ENCODE assay signal across 21 cellular contexts in genomic region chr9:133476531-133476930, GRCh38. TPM values are rescaled to one million over a fixed set of nuclear protein-coding genes. Genes with fewer than 3 reads are reported as not detected.
A peak's percentile ranks its signal among the peaks of the same experiment; 100 is the strongest.
DNase-seq lines count a peak whose midpoint lies in the region; ATAC-seq, FAIRE-seq and TF ChIP-seq lines count a peak whose summit lies in the region.
"Had no signal": no experiment of that assay in that cellular context is flagged by ENCODE, and none has a peak within 500 bp of the region (broad histone marks: within the 10 kb centered on the region; RNA-seq: fewer than 3 reads in every experiment).

No MANE protein-coding gene starts in this region.

- TF ChIP-seq CTCF in GM06990 (IDR thresholded peaks at IDR 0.05; ENCODE audit: insufficient read depth, low read length, poor library complexity, severe bottlenecking) (no peak), K562 (IDR thresholded peaks at IDR 0.05 in 2 of 3, conservative IDR thresholded peaks at IDR 0.05 in 1 of 3; ENCODE audit: insufficient read depth in 2 of 3, low read depth in 1 of 3, low read length in 3 of 3) (no peak)

- H3K4me3 ChIP-seq in GM06990 (replicated peaks; ENCODE audit: low read depth, low read length) (peak overlapping the region; percentile 88), K562 (no peak overlapping the region), neuronal stem cell (ENCODE audit: low read length in 2 of 2) (no peak overlapping the region)
- H3K4me3 ChIP-seq: hepatocyte, ovary, SJSA1, tibial artery had no signal

- no peak overlapping the region for H4K8ac ChIP-seq in neuronal stem cell (ENCODE audit: low read depth, low read length)

- H4K20me1 ChIP-seq in K562 (replicated peaks; ENCODE audit: control insufficient read depth, insufficient read depth, low read length) = peaks cover 19% of the 10 kb centered on the region

- intact Hi-C loops in K562 (cut with micrococcal nuclease) = no loop called here

- no peak overlapping the region for H2AK5ac ChIP-seq in neuronal stem cell (ENCODE audit: low read depth, low read length)

- H2AFZ ChIP-seq in K562 (ENCODE audit: low read depth, low read length) (no peak overlapping the region), neuronal stem cell (ENCODE audit: low read length) (no peak overlapping the region)
- H2AFZ ChIP-seq: hepatocyte had no signal

- no peak overlapping the region for H3K9ac ChIP-seq in K562 (ENCODE audit: insufficient read depth in 1 of 2, low read depth in 2 of 2, low read length in 2 of 2)
- H3K9ac ChIP-seq in neuronal stem cell (ENCODE audit: low read depth, low read length, poor library complexity) = no peak overlapping the region

- no peak overlapping the region for H2BK15ac ChIP-seq in neuronal stem cell (ENCODE audit: low read length)

- TF ChIP-seq RAD21 in K562 (CRISPR knock-in tag; conservative IDR thresholded peaks at IDR 0.05 in 1 of 2, IDR thresholded peaks at IDR 0.05 in 1 of 2) = no peak

- no peak for FAIRE-seq in K562 (lab: Jason Lieb, UNC)

- H3K79me1 ChIP-seq in neuronal stem cell (ENCODE audit: low read depth, low read length) = peaks cover 2% of the 10 kb centered on the region

- no peak overlapping the region for H3K4ac ChIP-seq in neuronal stem cell (ENCODE audit: low read length)

- H3K23ac ChIP-seq in neuronal stem cell (ENCODE audit: low read depth, low read length, poor library complexity) = no peak overlapping the region

- WGBS in K562 (ENCODE audit: insufficient coverage, low coverage, missing lambda C conversion rate) = 10% methylated on average over 11 of the region's 12 CpGs
- WGBS in neuronal stem cell (ENCODE audit: extremely low coverage in 2 of 2, insufficient read length in 2 of 2, insufficient replicate concordance in 1 of 2), 2 donors = no CpG with 5 or more reads among the region's 12 CpGs

- no peak overlapping the region for H3K18ac ChIP-seq in neuronal stem cell (ENCODE audit: low read length)

- H4K91ac ChIP-seq in neuronal stem cell (ENCODE audit: low read depth, low read length, poor library complexity) = no peak overlapping the region

- ATAC-seq in K562 (no peak), GM21723 (IDR thresholded peaks at IDR 0.05; ENCODE audit: unreplicated experiment) (no peak), HG02938 (IDR thresholded peaks at IDR 0.05; ENCODE audit: unreplicated experiment) (no peak)
- ATAC-seq: activated T-cell treated with anti-CD3 and anti-CD28 coated beads, Interleukin-2, amount 50 U/mL, for 4 hours had no signal

- no peak for TF ChIP-seq POLR2A in K562 (conservative IDR thresholded peaks at IDR 0.05)

- H3K27me3 ChIP-seq in GM06990 (replicated peaks; ENCODE audit: control insufficient read depth, insufficient read depth, low read length) (no peaks in the 10 kb centered on the region), K562 (ENCODE audit: control insufficient read depth in 2 of 2, insufficient read depth in 2 of 2, low read length in 2 of 2) (peaks cover 14 to 53% of the 10 kb centered on the region in 2 experiments), neuronal stem cell (ENCODE audit: control insufficient read depth in 3 of 3, insufficient read depth in 3 of 3, low read depth in 1 of 3, low read length in 3 of 3) (peaks cover 0 to 7% (median 7%) of the 10 kb centered on the region in 3 experiments)
- H3K27me3 ChIP-seq: ovary, SJSA1, tibial artery had no signal

- H3K4me2 ChIP-seq in K562 (ENCODE audit: insufficient read depth, low read length) (no peak overlapping the region), neuronal stem cell (ENCODE audit: insufficient read depth, low read length, poor library complexity, severe bottlenecking) (no peak overlapping the region)
- H3K4me2 ChIP-seq: hepatocyte had no signal

- H3K4me1 ChIP-seq in K562 (replicated peaks in 1 of 2; ENCODE audit: control insufficient read depth in 2 of 2, insufficient read depth in 2 of 2, low read length in 2 of 2) = peaks cover 0 to 52% of the 10 kb centered on the region in 2 experiments; a peak in 3 of 5 replicates
- H3K4me1 ChIP-seq in neuronal stem cell (ENCODE audit: control insufficient read depth in 2 of 2, insufficient read depth in 1 of 2, low read depth in 1 of 2, low read length in 2 of 2) = peaks cover 10% of the 10 kb centered on the region in 2 donors

- H2BK12ac ChIP-seq in neuronal stem cell (ENCODE audit: low read length) = no peak overlapping the region

- in situ Hi-C loops in K562 (cut with MboI) = no loop called here

- CTCF ChIA-PET in K562 (lab: Yijun Ruan, JAX; ENCODE audit: low intra/inter-chr PET ratio) = no interaction called here

- H3K9me1 ChIP-seq in K562 (ENCODE audit: control insufficient read depth, insufficient read depth, low read length) = no peaks in the 10 kb centered on the region

- no peak for TF ChIP-seq EP300 in K562 (IDR thresholded peaks at IDR 0.05; ENCODE audit: low read length)

- H3K9me3 ChIP-seq in K562 (replicated peaks; ENCODE audit: control insufficient read depth, insufficient read depth, low read depth, low read length) = no peaks in the 10 kb centered on the region
- no peaks in the 10 kb centered on the region for H3K9me3 ChIP-seq in neuronal stem cell (replicated peaks in 1 of 2; ENCODE audit: control insufficient read depth in 2 of 2, insufficient read depth in 1 of 2, low read depth in 1 of 2, low read length in 2 of 2)
- H3K9me3 ChIP-seq: ovary, SJSA1, tibial artery had no signal

- H3K27ac ChIP-seq in K562 (ENCODE audit: extremely low read depth, low read depth, low read length) (no peak overlapping the region), neuronal stem cell (replicated peaks; ENCODE audit: low read length) (no peak overlapping the region)
- H3K27ac ChIP-seq: hepatocyte, ovary, SJSA1, tibial artery had no signal

- no peak overlapping the region for H2BK120ac ChIP-seq in neuronal stem cell (ENCODE audit: low read depth, low read length)

- no TSS peak for BruUV-seq in K562 (replicated peaks; lab: Mats Ljungman, UMichigan)

- peak overlapping the region; percentile 3 for H2BK5ac ChIP-seq in neuronal stem cell (ENCODE audit: low read length)

- DNase-seq in GM06990 (ENCODE audit: extremely low read depth, insufficient read length) (no peak), NOMO-1 treated with DMSO at 0.1 percent for 48 hours (lab: John Stamatoyannopoulos, UW; ENCODE audit: unreplicated experiment) (peak; percentile 33), K562 (ENCODE audit: extremely low read depth in 1 of 4, low spot score in 3 of 4) (no peak), neuronal stem cell (ENCODE audit: low spot score) (no peak)
- DNase-seq in activated CD4-positive, CD25-positive, alpha-beta regulatory T cell (lab: John Stamatoyannopoulos, UW) = no peak
- DNase-seq: activated CD4-positive, alpha-beta T cell treated with anti-CD3 and anti-CD28 coated beads, Interleukin-2, amount 50 U/mL, for 48 hours; activated naive CD8-positive, alpha-beta T cell treated with anti-CD3 and anti-CD28 coated beads, Interleukin-2, amount 10 ng/mL, durations not matched to agents 7 days and 5 days; activated T-cell treated with anti-CD3 and anti-CD28 coated beads, Interleukin-2, amount 50 U/mL, for 4 hours; C1 segment of cervical spinal cord; DMS153; effector memory CD4-positive, alpha-beta T cell; NCI-H1417; ovary; stimulated activated CD4-positive, alpha-beta T cell treated with anti-CD3 and anti-CD28 coated beads, Interleukin-4, amount 100 ng/mL, for 4 hours; tibial artery had no signal

- no peak overlapping the region for H3K14ac ChIP-seq in neuronal stem cell (ENCODE audit: low read length)

- POLR2A ChIA-PET in K562 (lab: Yijun Ruan, JAX) = interaction anchor here (1.0 kb wide), 1 partner anchor 101 kb away, joined by 3 read pairs; no protein-coding TSS in a partner anchor

- H3K79me2 ChIP-seq in K562 (ENCODE audit: control insufficient read depth, insufficient read depth, low read length) = no peaks in the 10 kb centered on the region
- H3K79me2 ChIP-seq: hepatocyte had no signal

- H3K36me3 ChIP-seq in GM06990 (ENCODE audit: control insufficient read depth, insufficient read depth, low read length) = peaks cover 45% of the 10 kb centered on the region
- no peaks in the 10 kb centered on the region for H3K36me3 ChIP-seq in K562 (ENCODE audit: control insufficient read depth, insufficient read depth, low read length)
- peaks cover 12 to 49% of the 10 kb centered on the region in 2 donors for H3K36me3 ChIP-seq in neuronal stem cell (replicated peaks in 1 of 2; ENCODE audit: control insufficient read depth in 2 of 2, insufficient read depth in 2 of 2, low read length in 2 of 2)
- H3K36me3 ChIP-seq: ovary, tibial artery had no signal

RNA-seq across cellular contexts. Expression of gene SLC2A6, which starts 2.4 kb away (rescaled TPM):
- 0.32 and 1.7 TPM in 2 replicates for total RNA-seq in K562 (2011; cell fraction: chromatin; rRNA removed; ENCODE audit: low replicate concordance)
- 1.2 and 1.8 TPM in 2 replicates for total RNA-seq in K562 (2011; cell fraction: nucleolus; rRNA removed)
- 0.53 and 1.3 TPM in 2 replicates for total RNA-seq in K562 (2011; cell fraction: nucleoplasm; rRNA removed)
- total RNA-seq in K562 (2014; rRNA removed) (0.09 and 0.41 TPM in 2 replicates), K562 (2014; rRNA removed; fragmentation: Illumina TruSeq; extraction: Trizol) (0.04 and 0.06 TPM in 2 replicates), K562 (2015; rRNA removed; fragmentation: Illumina TruSeq; extraction: Trizol) (0.04 TPM in 1 of 2 replicates, not detected in the other), K562 (2021) (0.16 and 0.38 TPM in 2 replicates)
- polyA plus RNA-seq in K562 (2011; rRNA removed) (0.08 and 0.22 TPM in 2 replicates), K562 (2014; fragmentation: Illumina TruSeq; extraction: Trizol) (not detected in 2 replicates), K562 (2014; fragmentation: Nextera tagmentation; extraction: Ambion mirVana) (not detected), K562 (2014; rRNA removed) (0.27 and 0.39 TPM in 2 replicates)
- 0.19 and 0.58 TPM in 2 replicates for polyA plus RNA-seq in K562 (2011; cell fraction: cytosol; rRNA removed)
- polyA plus RNA-seq in K562 (2011; cell fraction: nucleus; rRNA removed) = 0.32 and 0.61 TPM in 2 replicates
- polyA plus RNA-seq in K562 (2012) = 0.17 and 0.24 TPM in 2 replicates
- 0.09 and 0.21 TPM in 2 replicates for polyA minus RNA-seq in K562 (2011; rRNA and poly(A)+ RNA removed)
- 0.48 and 0.64 TPM in 2 replicates for polyA minus RNA-seq in K562 (2011; cell fraction: cytosol; rRNA and poly(A)+ RNA removed)
- polyA minus RNA-seq in K562 (2011; cell fraction: nucleus; rRNA and poly(A)+ RNA removed) = 0.81 and 1.4 TPM in 2 replicates
- polyA plus RNA-seq in neuronal stem cell (2013, experiment 1 of 2) = 3.7 TPM
- polyA plus RNA-seq in neuronal stem cell (2013, experiment 2 of 2) = 3.8 TPM

RNA-seq across cellular contexts. Expression of gene CACFD1, which starts 16.8 kb away (rescaled TPM):
- total RNA-seq in K562 (2011; cell fraction: chromatin; rRNA removed; ENCODE audit: low replicate concordance) = 2.9 and 4.1 TPM in 2 replicates
- total RNA-seq in K562 (2011; cell fraction: nucleolus; rRNA removed) = 3.4 and 4.7 TPM in 2 replicates
- total RNA-seq in K562 (2011; cell fraction: nucleoplasm; rRNA removed) = 3.2 and 5.5 TPM in 2 replicates
- 1.1 and 1.2 TPM in 2 replicates for total RNA-seq in K562 (2014; rRNA removed)
- total RNA-seq in K562 (2014; rRNA removed; fragmentation: Illumina TruSeq; extraction: Trizol) = 0.11 and 0.13 TPM in 2 replicates
- total RNA-seq in K562 (2015; rRNA removed; fragmentation: Illumina TruSeq; extraction: Trizol) = 0.54 and 0.64 TPM in 2 replicates
- total RNA-seq in K562 (2021) = 1.4 and 1.8 TPM in 2 replicates
- polyA plus RNA-seq in K562 (2011; rRNA removed) = 0.87 and 1.2 TPM in 2 replicates
- 0.77 and 1.1 TPM in 2 replicates for polyA plus RNA-seq in K562 (2011; cell fraction: cytosol; rRNA removed)
- 1.3 and 2.3 TPM in 2 replicates for polyA plus RNA-seq in K562 (2011; cell fraction: nucleus; rRNA removed)
- 0.89 and 3.8 TPM in 2 replicates for polyA plus RNA-seq in K562 (2012)
- polyA plus RNA-seq in K562 (2014; fragmentation: Illumina TruSeq; extraction: Trizol) = 0.16 and 0.37 TPM in 2 replicates
- not detected for polyA plus RNA-seq in K562 (2014; fragmentation: Nextera tagmentation; extraction: Ambion mirVana)
- polyA plus RNA-seq in K562 (2014; rRNA removed) = 1.1 and 1.4 TPM in 2 replicates
- 0.57 and 0.70 TPM in 2 replicates for polyA minus RNA-seq in K562 (2011; rRNA and poly(A)+ RNA removed)
- 0.67 and 0.82 TPM in 2 replicates for polyA minus RNA-seq in K562 (2011; cell fraction: cytosol; rRNA and poly(A)+ RNA removed)
- 1.7 and 1.8 TPM in 2 replicates for polyA minus RNA-seq in K562 (2011; cell fraction: nucleus; rRNA and poly(A)+ RNA removed)
- 18.8 TPM for polyA plus RNA-seq in neuronal stem cell (2013, experiment 1 of 2)
- polyA plus RNA-seq in neuronal stem cell (2013, experiment 2 of 2) = 19.4 TPM

RNA-seq across cellular contexts. Expression of gene MYMK, which starts 48.2 kb away (rescaled TPM):
- total RNA-seq in K562 (2011; cell fraction: chromatin; rRNA removed; ENCODE audit: low replicate concordance) = not detected in 2 replicates
- total RNA-seq in K562 (2011; cell fraction: nucleolus; rRNA removed) = not detected in 2 replicates
- not detected in 2 replicates for total RNA-seq in K562 (2011; cell fraction: nucleoplasm; rRNA removed)
- total RNA-seq in K562 (2014; rRNA removed) (not detected in 2 replicates), K562 (2014; rRNA removed; fragmentation: Illumina TruSeq; extraction: Trizol) (not detected in 2 replicates), K562 (2015; rRNA removed; fragmentation: Illumina TruSeq; extraction: Trizol) (not detected in 2 replicates), K562 (2021) (not detected in 2 replicates)
- polyA plus RNA-seq in K562 (2011; rRNA removed) (not detected in 2 replicates), K562 (2014; fragmentation: Illumina TruSeq; extraction: Trizol) (not detected in 2 replicates), K562 (2014; fragmentation: Nextera tagmentation; extraction: Ambion mirVana) (not detected), K562 (2014; rRNA removed) (not detected in 2 replicates)
- polyA plus RNA-seq in K562 (2011; cell fraction: cytosol; rRNA removed) = not detected in 2 replicates
- polyA plus RNA-seq in K562 (2011; cell fraction: nucleus; rRNA removed) = not detected in 2 replicates
- polyA plus RNA-seq in K562 (2012) = not detected in 2 replicates
- not detected in 2 replicates for polyA minus RNA-seq in K562 (2011; rRNA and poly(A)+ RNA removed)
- not detected in 2 replicates for polyA minus RNA-seq in K562 (2011; cell fraction: cytosol; rRNA and poly(A)+ RNA removed)
- polyA minus RNA-seq in K562 (2011; cell fraction: nucleus; rRNA and poly(A)+ RNA removed) = not detected in 2 replicates
- polyA plus RNA-seq in neuronal stem cell (2013, experiment 1 of 2) = not detected
- not detected for polyA plus RNA-seq in neuronal stem cell (2013, experiment 2 of 2)
- total RNA-seq: activated naive CD8-positive, alpha-beta T cell treated with anti-CD3 and anti-CD28 coated beads, Interleukin-2, amount 10 ng/mL, durations not matched to agents 7 days and 5 days; activated T-cell treated with anti-CD3 and anti-CD28 coated beads, Interleukin-2, amount 50 U/mL, for 4 hours; fibroblast of lung; hepatocyte; kidney epithelial cell; ovary; SJSA1 had no signal
- polyA plus RNA-seq: fibroblast of lung, ovary had no signal

RNA-seq across cellular contexts. Expression of gene ADAMTS13, which starts 54.4 kb away (rescaled TPM):
- 0.51 and 1.4 TPM in 2 replicates for total RNA-seq in K562 (2011; cell fraction: chromatin; rRNA removed; ENCODE audit: low replicate concordance)
- total RNA-seq in K562 (2011; cell fraction: nucleolus; rRNA removed) = 0.53 and 0.83 TPM in 2 replicates
- 0.44 and 1.4 TPM in 2 replicates for total RNA-seq in K562 (2011; cell fraction: nucleoplasm; rRNA removed)
- total RNA-seq in K562 (2014; rRNA removed) = 0.04 TPM in 1 of 2 replicates, not detected in the other
- total RNA-seq in K562 (2014; rRNA removed; fragmentation: Illumina TruSeq; extraction: Trizol) = not detected in 2 replicates
- 0.04 TPM in 1 of 2 replicates, not detected in the other for total RNA-seq in K562 (2015; rRNA removed; fragmentation: Illumina TruSeq; extraction: Trizol)
- total RNA-seq in K562 (2021) = 0.07 TPM in 1 of 2 replicates, not detected in the other
- polyA plus RNA-seq in K562 (2011; rRNA removed) = 0.16 and 0.20 TPM in 2 replicates
- 0.10 and 0.16 TPM in 2 replicates for polyA plus RNA-seq in K562 (2011; cell fraction: cytosol; rRNA removed)
- 1.2 and 1.3 TPM in 2 replicates for polyA plus RNA-seq in K562 (2011; cell fraction: nucleus; rRNA removed)
- 0.29 and 1.0 TPM in 2 replicates for polyA plus RNA-seq in K562 (2012)
- 0.03 TPM in 1 of 2 replicates, not detected in the other for polyA plus RNA-seq in K562 (2014; fragmentation: Illumina TruSeq; extraction: Trizol)
- not detected for polyA plus RNA-seq in K562 (2014; fragmentation: Nextera tagmentation; extraction: Ambion mirVana)
- 0.04 and 0.26 TPM in 2 replicates for polyA plus RNA-seq in K562 (2014; rRNA removed)
- polyA minus RNA-seq in K562 (2011; rRNA and poly(A)+ RNA removed) = not detected in 2 replicates
- polyA minus RNA-seq in K562 (2011; cell fraction: cytosol; rRNA and poly(A)+ RNA removed) = not detected in 2 replicates
- polyA minus RNA-seq in K562 (2011; cell fraction: nucleus; rRNA and poly(A)+ RNA removed) = 0.33 and 0.40 TPM in 2 replicates
- 4.0 TPM for polyA plus RNA-seq in neuronal stem cell (2013, experiment 1 of 2)
- polyA plus RNA-seq in neuronal stem cell (2013, experiment 2 of 2) = 3.9 TPM

RNA-seq across cellular contexts. Expression of gene ADAMTSL2, which starts 58.0 kb away (rescaled TPM):
- 0.07 TPM in 1 of 2 replicates, not detected in the other for total RNA-seq in K562 (2011; cell fraction: chromatin; rRNA removed; ENCODE audit: low replicate concordance)
- not detected in 2 replicates for total RNA-seq in K562 (2011; cell fraction: nucleolus; rRNA removed)
- total RNA-seq in K562 (2011; cell fraction: nucleoplasm; rRNA removed) = not detected in 2 replicates
- not detected in 2 replicates for total RNA-seq in K562 (2014; rRNA removed)
- not detected in 2 replicates for total RNA-seq in K562 (2014; rRNA removed; fragmentation: Illumina TruSeq; extraction: Trizol)
- total RNA-seq in K562 (2015; rRNA removed; fragmentation: Illumina TruSeq; extraction: Trizol) = not detected in 2 replicates
- total RNA-seq in K562 (2021) = 0.04 TPM in 1 of 2 replicates, not detected in the other
- polyA plus RNA-seq in K562 (2011; rRNA removed) = not detected in 2 replicates
- 0.01 TPM in 1 of 2 replicates, not detected in the other for polyA plus RNA-seq in K562 (2011; cell fraction: cytosol; rRNA removed)
- polyA plus RNA-seq in K562 (2011; cell fraction: nucleus; rRNA removed) = not detected in 2 replicates
- 0.04 TPM in 1 of 2 replicates, not detected in the other for polyA plus RNA-seq in K562 (2012)
- not detected in 2 replicates for polyA plus RNA-seq in K562 (2014; fragmentation: Illumina TruSeq; extraction: Trizol)
- not detected for polyA plus RNA-seq in K562 (2014; fragmentation: Nextera tagmentation; extraction: Ambion mirVana)
- not detected in 2 replicates for polyA plus RNA-seq in K562 (2014; rRNA removed)
- not detected in 2 replicates for polyA minus RNA-seq in K562 (2011; rRNA and poly(A)+ RNA removed)
- polyA minus RNA-seq in K562 (2011; cell fraction: cytosol; rRNA and poly(A)+ RNA removed) = not detected in 2 replicates
- not detected in 2 replicates for polyA minus RNA-seq in K562 (2011; cell fraction: nucleus; rRNA and poly(A)+ RNA removed)
- 0.17 TPM for polyA plus RNA-seq in neuronal stem cell (2013, experiment 1 of 2)
- polyA plus RNA-seq in neuronal stem cell (2013, experiment 2 of 2) = 0.15 TPM
- total RNA-seq: SJSA1 had no signal
